8 cellular contexts compared by ENCODE assay signal in the genomic region with DNA sequence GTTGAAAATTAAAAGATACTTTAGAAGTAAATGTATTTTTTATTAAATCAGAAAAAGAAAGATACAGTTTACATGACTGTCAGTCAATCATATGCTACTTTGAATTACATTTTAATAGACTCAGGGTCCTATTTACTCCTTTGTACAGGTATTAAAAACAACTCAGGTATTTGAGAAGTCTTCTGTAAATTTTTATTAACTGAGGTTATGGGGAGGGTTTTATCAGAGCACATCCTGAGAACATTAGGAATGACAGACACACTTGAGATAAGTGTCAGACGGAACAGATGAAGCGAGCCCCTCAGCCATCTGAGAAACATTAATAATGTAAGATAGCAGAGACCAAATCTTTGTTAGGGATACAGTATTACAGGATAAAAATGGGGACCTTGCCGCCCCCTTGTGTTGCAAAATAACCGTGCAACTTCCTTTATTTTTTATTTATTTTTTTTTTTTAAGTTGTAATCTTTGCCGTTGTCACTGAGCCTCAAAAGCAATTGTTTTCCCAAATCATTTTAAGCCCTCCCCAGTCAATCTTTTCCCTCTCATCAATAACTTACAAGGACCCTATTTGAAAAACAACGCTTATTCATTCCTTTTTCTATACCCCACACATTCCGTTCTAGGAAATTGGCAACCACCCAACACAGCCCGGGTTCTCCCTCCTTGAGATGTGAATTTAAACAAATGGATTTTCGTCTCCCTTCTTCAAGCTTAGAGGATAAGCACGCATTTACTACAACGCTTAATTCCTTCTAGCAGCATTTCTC.
DNase-seq lines count a peak whose midpoint lies in the region; ATAC-seq and TF ChIP-seq lines count a peak whose summit lies in the region.

No MANE protein-coding gene starts in this region.

- DNase-seq in SKM-1 treated with dmso at 0.1 percent for 144 hours (lab: John Stamatoyannopoulos, UW; ENCODE audit: unreplicated experiment) (peak; percentile 41), SKM-1 (lab: John Stamatoyannopoulos, UW; ENCODE audit: unreplicated experiment) (no peak), NCI-H2171 treated with DMSO at 0.1 percent for 48 hours (lab: John Stamatoyannopoulos, UW) (peak; percentile 69), right atrium auricular region (ENCODE audit: low spot score) (no peak), NCI-H748 (lab: John Stamatoyannopoulos, UW; ENCODE audit: unreplicated experiment) (no peak)
- DNase-seq in activated T-cell treated with anti-CD3 and anti-CD28 coated beads, Interleukin-2, amount 50 U/mL, for 4 hours: peak; percentile 32

- no peaks in the 10 kb centered on the region for H3K9me3 Mint-ChIP-seq in activated T-cell treated with anti-CD3 and anti-CD28 coated beads, Interleukin-2, amount 50 U/mL, for 4 hours

- ATAC-seq in activated T-cell treated with anti-CD3 and anti-CD28 coated beads, Interleukin-2, amount 50 U/mL, for 4 hours: no peak
- ATAC-seq in GM21576 (IDR thresholded peaks at IDR 0.05; ENCODE audit: unreplicated experiment): no peak

- H3K36me3 Mint-ChIP-seq in activated T-cell treated with anti-CD3 and anti-CD28 coated beads, Interleukin-2, amount 50 U/mL, for 4 hours (ENCODE audit: insufficient read depth): no peaks in the 10 kb centered on the region

- H3K4me1 ChIP-seq in right atrium auricular region (peaks cover 0 to 33% of the 10 kb centered on the region in 2 donors), subcutaneous abdominal adipose tissue (ENCODE audit: control insufficient read depth in 5 of 5, insufficient read depth in 5 of 5, low read length in 5 of 5) (peaks cover 5 to 41% (median 34%) of the 10 kb centered on the region in 5 donors)

- no peak overlapping the region for H3K4me3 Mint-ChIP-seq in activated T-cell treated with anti-CD3 and anti-CD28 coated beads, Interleukin-2, amount 50 U/mL, for 4 hours

- H3K9ac ChIP-seq in subcutaneous abdominal adipose tissue (ENCODE audit: low read length in 5 of 5): peak overlapping the region in 1 of 5 donors; percentile 50

- peaks cover 37% of the 10 kb centered on the region for H3K4me1 Mint-ChIP-seq in activated T-cell treated with anti-CD3 and anti-CD28 coated beads, Interleukin-2, amount 50 U/mL, for 4 hours (ENCODE audit: low read depth)

- peak; percentile 25 to 78 for TF ChIP-seq CTCF in right atrium auricular region (IDR thresholded peaks at IDR 0.05)

- H3K9me3 ChIP-seq in right atrium auricular region: no peaks in the 10 kb centered on the region
- H3K9me3 ChIP-seq in subcutaneous abdominal adipose tissue (ENCODE audit: control insufficient read depth in 5 of 5, low read length in 5 of 5): no peaks in the 10 kb centered on the region

- H3K27ac ChIP-seq in right atrium auricular region (no peak overlapping the region), subcutaneous abdominal adipose tissue (ENCODE audit: low read depth, low read length) (no peak overlapping the region)

- H3K4me3 ChIP-seq in right atrium auricular region: peak overlapping the region in 1 of 2 donors; percentile 6
- H3K4me3 ChIP-seq in subcutaneous abdominal adipose tissue (ENCODE audit: low read depth in 1 of 5, low read length in 5 of 5): peak overlapping the region; percentile 5 to 60 (median 39)

- H3K27me3 ChIP-seq in right atrium auricular region (no peaks in the 10 kb centered on the region), subcutaneous abdominal adipose tissue (ENCODE audit: control insufficient read depth in 5 of 5, insufficient read depth in 4 of 5, low read length in 5 of 5) (no peaks in the 10 kb centered on the region)

- H3K36me3 ChIP-seq in right atrium auricular region (no peaks in the 10 kb centered on the region), subcutaneous abdominal adipose tissue (ENCODE audit: control insufficient read depth in 5 of 5, insufficient read depth in 5 of 5, low read length in 5 of 5) (no peaks in the 10 kb centered on the region)

- no peaks in the 10 kb centered on the region for H3K27me3 Mint-ChIP-seq in activated T-cell treated with anti-CD3 and anti-CD28 coated beads, Interleukin-2, amount 50 U/mL, for 4 hours (ENCODE audit: low read depth)

Comparison
In these comparisons a context has a peak if more than half of its experiments do, and no peak if none do; other contexts are left out.
1. DNase-seq: peak in SKM-1 treated with dmso at 0.1 percent for 144 hours (single experiment), NCI-H2171 treated with DMSO at 0.1 percent for 48 hours (single experiment) and activated T-cell treated with anti-CD3 and anti-CD28 coated beads, Interleukin-2, amount 50 U/mL, for 4 hours (single experiment); none in SKM-1 (single experiment), right atrium auricular region (single experiment) and NCI-H748 (single experiment).